In genomic region chr7:118186491-118186890, GRCh38 we compare ENCODE assay signal across 10 cellular contexts. TPM values are rescaled to one million over a fixed set of nuclear protein-coding genes. Genes with fewer than 3 reads are reported as not detected.
DNase-seq lines count a peak whose midpoint lies in the region; ATAC-seq, FAIRE-seq and TF ChIP-seq lines count a peak whose summit lies in the region.
"Had no signal": no experiment of that assay in that cellular context is flagged by ENCODE, and none has a peak within 500 bp of the region (broad histone marks: within the 10 kb centered on the region; RNA-seq: fewer than 3 reads in every experiment).

No MANE protein-coding gene starts in this region.

- TF ChIP-seq CTCF in A549 (IDR thresholded peaks at IDR 0.05), result no peak
- no peak for TF ChIP-seq CTCF in Calu3 (IDR thresholded peaks at IDR 0.05; ENCODE audit: unreplicated experiment)
- TF ChIP-seq CTCF in SU-DHL-6 (IDR thresholded peaks at IDR 0.05; ENCODE audit: insufficient read depth, low read length, poor library complexity, severe bottlenecking), result no peak
- TF ChIP-seq CTCF in tibial nerve (IDR thresholded peaks at IDR 0.05), result no peak

- peaks cover 88% of the 10 kb centered on the region for H3K79me2 ChIP-seq in SU-DHL-6 (ENCODE audit: insufficient read depth, low read length)

- TF ChIP-seq RAD21 in A549 (conservative IDR thresholded peaks at IDR 0.05 in 1 of 2, IDR thresholded peaks at IDR 0.05 in 1 of 2), result no peak

- H3K9me3 ChIP-seq in A549, result no peaks in the 10 kb centered on the region
- no peaks in the 10 kb centered on the region for H3K9me3 ChIP-seq in SU-DHL-6 (ENCODE audit: insufficient read depth, low read length)
- no peaks in the 10 kb centered on the region for H3K9me3 ChIP-seq in iPS-18a (ENCODE audit: control insufficient read depth, low read depth, low read length)
- H3K9me3 ChIP-seq in tibial nerve, result no peaks in the 10 kb centered on the region

- no peaks in the 10 kb centered on the region for H3K9me3 Mint-ChIP-seq in Calu3 (ENCODE audit: low read depth, unreplicated experiment)

- peak overlapping the region; percentile 95 for H3K9ac ChIP-seq in SU-DHL-6 (ENCODE audit: low read length)
- no peak overlapping the region for H3K9ac ChIP-seq in iPS-18a (ENCODE audit: low read length)

- H3K27ac Mint-ChIP-seq in Calu3 (ENCODE audit: unreplicated experiment), result peak overlapping the region; percentile 95

- H3K4me3 Mint-ChIP-seq in Calu3 (ENCODE audit: low read depth, unreplicated experiment), result peak overlapping the region; percentile 83

- TF ChIP-seq POLR2A in A549 (IDR thresholded peaks at IDR 0.05; ENCODE audit: low read length) (no peak), tibial nerve (IDR thresholded peaks at IDR 0.05) (no peak)

- no peak overlapping the region for H3K27ac ChIP-seq in A549
- H3K27ac ChIP-seq in SU-DHL-6 (ENCODE audit: low read depth, low read length), result peak overlapping the region; percentile 79
- no peak overlapping the region for H3K27ac ChIP-seq in iPS-18a (ENCODE audit: low read length)
- no peak overlapping the region for H3K27ac ChIP-seq in tibial nerve

- peaks cover 41% of the 10 kb centered on the region for H4K20me1 ChIP-seq in SU-DHL-6 (ENCODE audit: low read depth, low read length)

- FAIRE-seq in A549 (lab: Jason Lieb, UNC), result no peak

- peaks cover 21% of the 10 kb centered on the region; the same call in 2 of the 3 replicates for H3K4me1 ChIP-seq in A549
- peaks cover 14% of the 10 kb centered on the region for H3K4me1 ChIP-seq in iPS-18a (ENCODE audit: control insufficient read depth, low read depth, low read length)
- peaks cover 0 to 40% (median 18%) of the 10 kb centered on the region in 4 donors for H3K4me1 ChIP-seq in tibial nerve

- POLR2A ChIA-PET in A549 (lab: Yijun Ruan, JAX), result no interaction called here

- no peak overlapping the region for H2AFZ ChIP-seq in SU-DHL-6 (ENCODE audit: low read depth, low read length, severe bottlenecking)

- H3F3A ChIP-seq in SU-DHL-6 (ENCODE audit: insufficient read depth), result peaks cover 69% of the 10 kb centered on the region

- DNase-seq in A549 (ENCODE audit: low read depth in 1 of 2, low spot score in 1 of 2), result no peak
- DNase-seq in Calu3, result no peak
- DNase-seq in NCI-H2029 (lab: John Stamatoyannopoulos, UW), result no peak
- DNase-seq in stimulated activated naive CD4-positive, alpha-beta T cell treated with Interleukin-2 at 50 U/mL for 16 hours (lab: John Stamatoyannopoulos, UW), result no peak
- no peak for DNase-seq in tibial nerve (ENCODE audit: low spot score in 2 of 2)
- DNase-seq: NCI-H187 treated with DMSO at 0.1 percent for 48 hours; stimulated activated naive CD4-positive, alpha-beta T cell had no signal

- H3K4me2 ChIP-seq in A549, result peak overlapping the region; percentile 95
- peak overlapping the region; percentile 92 for H3K4me2 ChIP-seq in SU-DHL-6 (ENCODE audit: low read depth, low read length, poor library complexity, severe bottlenecking)

- H3K27me3 ChIP-seq in SU-DHL-6 (ENCODE audit: low read length), result no peaks in the 10 kb centered on the region
- no peaks in the 10 kb centered on the region for H3K27me3 ChIP-seq in iPS-18a (ENCODE audit: control insufficient read depth, insufficient read depth, low read length)
- H3K27me3 ChIP-seq in tibial nerve, result no peaks in the 10 kb centered on the region

- no TSS peak for BruUV-seq in Calu3 (replicated peaks; lab: Mats Ljungman, UMichigan)

- peaks cover 14% of the 10 kb centered on the region for H3K4me1 Mint-ChIP-seq in Calu3 (ENCODE audit: low read depth, unreplicated experiment)

- CTCF ChIA-PET in A549 (lab: Yijun Ruan, JAX), result no interaction called here
- CTCF ChIA-PET in Calu3 (lab: Charles Lee), result no interaction called here

- H3K27me3 Mint-ChIP-seq in Calu3 (ENCODE audit: unreplicated experiment), result no peaks in the 10 kb centered on the region

- no peak for TF ChIP-seq EP300 in A549 (IDR thresholded peaks at IDR 0.05)
- TF ChIP-seq EP300 in tibial nerve (IDR thresholded peaks at IDR 0.05), result no peak

- no peak overlapping the region for H3K4me3 ChIP-seq in A549
- peak overlapping the region; percentile 94 for H3K4me3 ChIP-seq in SU-DHL-6 (ENCODE audit: insufficient read depth, low read length, poor library complexity, severe bottlenecking)
- peak overlapping the region; percentile 3 for H3K4me3 ChIP-seq in iPS-18a (ENCODE audit: low read length)
- H3K4me3 ChIP-seq in tibial nerve, result no peak overlapping the region

- H3K36me3 ChIP-seq in SU-DHL-6 (ENCODE audit: low read length) (peaks cover 61% of the 10 kb centered on the region), iPS-18a (ENCODE audit: control insufficient read depth, low read depth, low read length) (peaks cover 30% of the 10 kb centered on the region), tibial nerve (peaks cover 0 to 38% (median 0%) of the 10 kb centered on the region in 3 donors)

- no peak for ATAC-seq in A549
- ATAC-seq in GM19035 (IDR thresholded peaks at IDR 0.05; ENCODE audit: unreplicated experiment), result no peak

- H3K36me3 Mint-ChIP-seq in Calu3 (ENCODE audit: insufficient read depth, unreplicated experiment), result peaks cover 57% of the 10 kb centered on the region

- no peaks in the 10 kb centered on the region for H3K9me2 ChIP-seq in SU-DHL-6 (replicated peaks; ENCODE audit: insufficient read depth, low read length)

- intact Hi-C loops in Calu3 (cut with micrococcal nuclease; ENCODE audit: unreplicated experiment), result no loop called here

TF ChIP-seq in A549, 52 proteins besides CTCF, POLR2A, EP300 and RAD21:
- TF ChIP-seq BCL3 (IDR thresholded peaks at IDR 0.05) (no peak), FOSL2 (IDR thresholded peaks at IDR 0.05) (no peak), FOSL2 (CRISPR knock-in tag; IDR thresholded peaks at IDR 0.05) (peak; percentile 32; the same call in 1 of the 2 replicates)

RNA-seq across cellular contexts. Expression of gene LSM8, which starts 2.5 kb away (rescaled TPM):
- polyA plus RNA-seq in A549 (2011; rRNA removed) (46.2 and 63.6 TPM in 2 replicates), A549 (2017; fragmentation: RNase III; extraction: RNeasy Plus Mini Kit Qiagen cat#74134 plus additional on column Dnase treatment) (134 to 148 TPM (median 142 TPM) in 3 replicates)
- 36.6 and 47.3 TPM in 2 replicates for polyA plus RNA-seq in A549 (2012; cell fraction: cytosol; rRNA removed)
- 19.1 and 37.7 TPM in 2 replicates for polyA plus RNA-seq in A549 (2012; cell fraction: nucleus; rRNA removed)
- 9.1 and 16.1 TPM in 2 replicates for polyA minus RNA-seq in A549 (2011; rRNA and poly(A)+ RNA removed)
- total RNA-seq in Calu3 (2022) (43.6 and 53.8 TPM in 2 replicates), tibial nerve (10 to 100 TPM; 18.6 to 32.9 (median 27.8) TPM)

RNA-seq across cellular contexts. Expression of gene ANKRD7, which starts 38.0 kb away (rescaled TPM):
- polyA plus RNA-seq in A549 (2011; rRNA removed) (0.45 and 0.59 TPM in 2 replicates), A549 (2017; fragmentation: RNase III; extraction: RNeasy Plus Mini Kit Qiagen cat#74134 plus additional on column Dnase treatment) (0.63 to 0.83 TPM (median 0.70 TPM) in 3 replicates)
- polyA plus RNA-seq in A549 (2012; cell fraction: cytosol; rRNA removed), result 0.09 TPM in 1 of 2 replicates, not detected in the other
- 0.04 TPM in 1 of 2 replicates, not detected in the other for polyA plus RNA-seq in A549 (2012; cell fraction: nucleus; rRNA removed)
- 0.54 and 1.2 TPM in 2 replicates for polyA minus RNA-seq in A549 (2011; rRNA and poly(A)+ RNA removed)
- total RNA-seq in Calu3 (2022) (0.42 TPM in 1 of 2 replicates, not detected in the other), tibial nerve (under 1 TPM in 3 of 4 donors, not detected in 1; 0.66 to 0.98 (median 0.84) TPM)

Comparison
In these comparisons a context has a peak if more than half of its experiments do, and no peak if none do; other contexts are left out.
1. H3K4me3 ChIP-seq: peak in SU-DHL-6 (single experiment) and iPS-18a (single experiment); none in A549 (single experiment) and tibial nerve (0 of 4).